1 cellular context compared by ENCODE assay signal in the genomic region with DNA sequence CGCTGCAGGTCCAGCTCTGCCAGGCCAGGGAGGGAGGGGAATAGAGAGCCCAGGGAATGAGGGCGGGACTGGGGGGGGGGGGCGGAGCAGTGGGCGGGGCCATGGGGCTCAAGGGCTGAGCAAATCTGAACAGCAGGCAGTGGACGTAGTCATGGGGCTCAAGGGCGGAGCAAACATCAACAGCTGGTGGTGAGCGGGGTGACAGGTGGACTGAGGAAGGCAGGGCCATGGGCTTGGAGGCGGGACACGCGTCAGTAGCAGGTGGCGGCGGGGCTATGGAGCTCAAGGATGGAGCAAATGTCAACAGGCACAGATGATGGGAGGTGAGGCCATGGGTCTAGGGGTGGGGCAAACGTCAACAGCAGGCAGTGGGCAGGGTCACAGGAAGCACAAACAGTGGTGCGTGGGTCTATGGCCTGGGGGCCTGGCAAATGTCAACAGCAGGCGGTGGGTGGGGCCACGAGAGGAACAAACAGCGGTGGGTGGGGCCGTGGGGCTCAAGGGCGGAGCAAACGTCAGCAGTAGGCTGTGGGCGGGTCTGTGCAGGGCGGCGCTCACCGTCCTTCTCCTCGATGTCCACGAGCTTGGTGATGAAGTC.
TF ChIP-seq lines count a peak whose summit lies in the region.
"Not testable (repeated sequence)": the region's sequence is repeated elsewhere in the genome, so short reads cannot be mapped to it uniquely, and the experiment has no call there.

No MANE protein-coding gene starts in this region.

TF ChIP-seq in HepG2, 621 proteins besides CTCF, POLR2A, EP300 and RAD21 (continued from another document):
- TF ChIP-seq ZBTB20 (CRISPR knock-in tag; IDR thresholded peaks at IDR 0.05; ENCODE audit: borderline replicate concordance, low read depth) (peak; percentile 57; the same call in 1 of the 2 replicates), FOXA3 (CRISPR knock-in tag; IDR thresholded peaks at IDR 0.05) (peak; percentile 90), GABPB1 (CRISPR knock-in tag; IDR thresholded peaks at IDR 0.05) (peak; percentile 66), TBX3 (IDR thresholded peaks at IDR 0.05; ENCODE audit: borderline replicate concordance) (peak; percentile 82; the same call in 1 of the 2 replicates), FOXK1 (CRISPR knock-in tag; IDR thresholded peaks at IDR 0.05; ENCODE audit: borderline replicate concordance, low read depth) (peak; percentile 77; the same call in 1 of the 2 replicates), MNT (IDR thresholded peaks at IDR 0.05) (peak; percentile 98), MEF2D (CRISPR knock-in tag; IDR thresholded peaks at IDR 0.05) (peak; percentile 53; the same call in 1 of the 2 replicates), DPF2 (CRISPR knock-in tag; IDR thresholded peaks at IDR 0.05; ENCODE audit: borderline replicate concordance, low read depth) (peak; percentile 54; the same call in 1 of the 2 replicates), ATF7-NPFF (CRISPR knock-in tag; IDR thresholded peaks at IDR 0.05; ENCODE audit: low read depth) (0 out of 2 replicates have a peak, but pooled peaks have one; percentile 38), ZMYM4 (CRISPR knock-in tag; IDR thresholded peaks at IDR 0.05) (peak; percentile 43; the same call in 1 of the 2 replicates), TBX2 (CRISPR knock-in tag; IDR thresholded peaks at IDR 0.05; ENCODE audit: borderline replicate concordance) (peak; percentile 74; the same call in 1 of the 2 replicates), HNF4A (CRISPR knock-in tag; IDR thresholded peaks at IDR 0.05) (peak; percentile 42; the same call in 1 of the 2 replicates), GFI1 (CRISPR knock-in tag; IDR thresholded peaks at IDR 0.05; ENCODE audit: borderline replicate concordance) (peak; percentile 31; the same call in 1 of the 2 replicates), TGIF2 (CRISPR knock-in tag; IDR thresholded peaks at IDR 0.05) (peak; percentile 84), SP5 (CRISPR knock-in tag; IDR thresholded peaks at IDR 0.05; ENCODE audit: borderline replicate concordance, low read depth) (peak; percentile 98), TFAP4 (IDR thresholded peaks at IDR 0.05; ENCODE audit: borderline replicate concordance, low read depth) (peak; percentile 93), ELF3 (CRISPR knock-in tag; IDR thresholded peaks at IDR 0.05) (0 out of 2 replicates have a peak, but pooled peaks have one; percentile 35), SOX5 (CRISPR knock-in tag; IDR thresholded peaks at IDR 0.05; ENCODE audit: borderline replicate concordance) (peak; percentile 54; the same call in 1 of the 2 replicates), KAT8 (CRISPR knock-in tag; IDR thresholded peaks at IDR 0.05) (0 out of 2 replicates have a peak, but pooled peaks have one; percentile 27), MTA1 (CRISPR knock-in tag; IDR thresholded peaks at IDR 0.05; ENCODE audit: borderline replicate concordance) (peak; percentile 36; the same call in 1 of the 2 replicates), GATAD2A (CRISPR knock-in tag; IDR thresholded peaks at IDR 0.05) (peak; percentile 14; the same call in 1 of the 2 replicates), NONO (CRISPR knock-in tag; conservative IDR thresholded peaks at IDR 0.05) (peak; percentile 67), GABPA (IDR thresholded peaks at IDR 0.05; ENCODE audit: low read depth, low read length) (peak; percentile 33; the same call in 1 of the 2 replicates), GABPA (CRISPR knock-in tag; IDR thresholded peaks at IDR 0.05; ENCODE audit: low read depth) (peak; percentile 57), ZFX (CRISPR knock-in tag; IDR thresholded peaks at IDR 0.05; ENCODE audit: low read depth) (peak; percentile 62; the same call in 1 of the 2 replicates), ZMAT3 (CRISPR knock-in tag; conservative IDR thresholded peaks at IDR 0.05) (0 out of 2 replicates have a peak, but pooled peaks have one; percentile 26), ZNF574 (CRISPR knock-in tag; IDR thresholded peaks at IDR 0.05) (0 out of 2 replicates have a peak, but pooled peaks have one; percentile 38), ZMYM3 (CRISPR knock-in tag; IDR thresholded peaks at IDR 0.05) (peak; percentile 53; the same call in 1 of the 2 replicates), MEIS1 (CRISPR knock-in tag; IDR thresholded peaks at IDR 0.05; ENCODE audit: borderline replicate concordance) (peak; percentile 86; the same call in 1 of the 2 replicates), MIER3 (CRISPR knock-in tag; IDR thresholded peaks at IDR 0.05; ENCODE audit: borderline replicate concordance) (0 out of 2 replicates have a peak, but pooled peaks have one; percentile 23), SIN3A (IDR thresholded peaks at IDR 0.05; ENCODE audit: borderline replicate concordance, low read depth, low read length) (peak; percentile 62; the same call in 1 of the 2 replicates)
- TF ChIP-seq, protein P1, sequence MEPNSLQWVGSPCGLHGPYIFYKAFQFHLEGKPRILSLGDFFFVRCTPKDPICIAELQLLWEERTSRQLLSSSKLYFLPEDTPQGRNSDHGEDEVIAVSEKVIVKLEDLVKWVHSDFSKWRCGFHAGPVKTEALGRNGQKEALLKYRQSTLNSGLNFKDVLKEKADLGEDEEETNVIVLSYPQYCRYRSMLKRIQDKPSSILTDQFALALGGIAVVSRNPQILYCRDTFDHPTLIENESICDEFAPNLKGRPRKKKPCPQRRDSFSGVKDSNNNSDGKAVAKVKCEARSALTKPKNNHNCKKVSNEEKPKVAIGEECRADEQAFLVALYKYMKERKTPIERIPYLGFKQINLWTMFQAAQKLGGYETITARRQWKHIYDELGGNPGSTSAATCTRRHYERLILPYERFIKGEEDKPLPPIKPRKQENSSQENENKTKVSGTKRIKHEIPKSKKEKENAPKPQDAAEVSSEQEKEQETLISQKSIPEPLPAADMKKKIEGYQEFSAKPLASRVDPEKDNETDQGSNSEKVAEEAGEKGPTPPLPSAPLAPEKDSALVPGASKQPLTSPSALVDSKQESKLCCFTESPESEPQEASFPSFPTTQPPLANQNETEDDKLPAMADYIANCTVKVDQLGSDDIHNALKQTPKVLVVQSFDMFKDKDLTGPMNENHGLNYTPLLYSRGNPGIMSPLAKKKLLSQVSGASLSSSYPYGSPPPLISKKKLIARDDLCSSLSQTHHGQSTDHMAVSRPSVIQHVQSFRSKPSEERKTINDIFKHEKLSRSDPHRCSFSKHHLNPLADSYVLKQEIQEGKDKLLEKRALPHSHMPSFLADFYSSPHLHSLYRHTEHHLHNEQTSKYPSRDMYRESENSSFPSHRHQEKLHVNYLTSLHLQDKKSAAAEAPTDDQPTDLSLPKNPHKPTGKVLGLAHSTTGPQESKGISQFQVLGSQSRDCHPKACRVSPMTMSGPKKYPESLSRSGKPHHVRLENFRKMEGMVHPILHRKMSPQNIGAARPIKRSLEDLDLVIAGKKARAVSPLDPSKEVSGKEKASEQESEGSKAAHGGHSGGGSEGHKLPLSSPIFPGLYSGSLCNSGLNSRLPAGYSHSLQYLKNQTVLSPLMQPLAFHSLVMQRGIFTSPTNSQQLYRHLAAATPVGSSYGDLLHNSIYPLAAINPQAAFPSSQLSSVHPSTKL (CRISPR knock-in tag; IDR thresholded peaks at IDR 0.05): peak; percentile 40; the same call in 1 of the 2 replicates
- TF ChIP-seq, protein P2, sequence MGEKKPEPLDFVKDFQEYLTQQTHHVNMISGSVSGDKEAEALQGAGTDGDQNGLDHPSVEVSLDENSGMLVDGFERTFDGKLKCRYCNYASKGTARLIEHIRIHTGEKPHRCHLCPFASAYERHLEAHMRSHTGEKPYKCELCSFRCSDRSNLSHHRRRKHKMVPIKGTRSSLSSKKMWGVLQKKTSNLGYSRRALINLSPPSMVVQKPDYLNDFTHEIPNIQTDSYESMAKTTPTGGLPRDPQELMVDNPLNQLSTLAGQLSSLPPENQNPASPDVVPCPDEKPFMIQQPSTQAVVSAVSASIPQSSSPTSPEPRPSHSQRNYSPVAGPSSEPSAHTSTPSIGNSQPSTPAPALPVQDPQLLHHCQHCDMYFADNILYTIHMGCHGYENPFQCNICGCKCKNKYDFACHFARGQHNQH (CRISPR knock-in tag; IDR thresholded peaks at IDR 0.05): peak; percentile 26; the same call in 1 of the 2 replicates
- not testable (repeated sequence) for TF ChIP-seq NONO (IDR thresholded peaks at IDR 0.05)
- TF ChIP-seq, protein P3, sequence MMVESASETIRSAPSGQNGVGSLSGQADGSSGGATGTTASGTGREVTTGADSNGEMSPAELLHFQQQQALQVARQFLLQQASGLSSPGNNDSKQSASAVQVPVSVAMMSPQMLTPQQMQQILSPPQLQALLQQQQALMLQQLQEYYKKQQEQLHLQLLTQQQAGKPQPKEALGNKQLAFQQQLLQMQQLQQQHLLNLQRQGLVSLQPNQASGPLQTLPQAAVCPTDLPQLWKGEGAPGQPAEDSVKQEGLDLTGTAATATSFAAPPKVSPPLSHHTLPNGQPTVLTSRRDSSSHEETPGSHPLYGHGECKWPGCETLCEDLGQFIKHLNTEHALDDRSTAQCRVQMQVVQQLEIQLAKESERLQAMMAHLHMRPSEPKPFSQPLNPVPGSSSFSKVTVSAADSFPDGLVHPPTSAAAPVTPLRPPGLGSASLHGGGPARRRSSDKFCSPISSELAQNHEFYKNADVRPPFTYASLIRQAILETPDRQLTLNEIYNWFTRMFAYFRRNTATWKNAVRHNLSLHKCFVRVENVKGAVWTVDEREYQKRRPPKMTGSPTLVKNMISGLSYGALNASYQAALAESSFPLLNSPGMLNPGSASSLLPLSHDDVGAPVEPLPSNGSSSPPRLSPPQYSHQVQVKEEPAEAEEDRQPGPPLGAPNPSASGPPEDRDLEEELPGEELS (CRISPR knock-in tag; IDR thresholded peaks at IDR 0.05): peak; percentile 87
TF ChIP-seq in HepG2: peak in this region for 95; not testable (repeated sequence) for 526.
